Comparison of ENCODE assay signal across 15 cellular contexts in the genomic region with DNA sequence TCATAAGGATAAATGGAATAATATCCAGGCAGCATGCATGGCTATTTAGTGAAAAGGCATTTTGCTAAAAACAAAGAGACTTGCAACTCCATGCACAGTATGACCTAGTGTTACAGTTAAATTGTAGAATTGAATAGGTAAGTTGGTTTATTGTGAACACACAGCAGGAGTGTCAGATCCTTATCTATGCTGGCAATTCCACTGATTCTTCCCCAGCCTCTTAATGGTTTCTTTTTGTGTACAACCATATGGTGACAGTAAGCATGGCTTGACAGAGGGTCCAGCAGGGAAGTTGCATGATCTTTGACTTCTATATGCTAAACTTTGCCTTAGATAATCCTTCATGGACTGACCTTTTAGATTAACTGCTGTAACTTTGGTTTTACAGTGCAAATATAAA.
"Had no signal": no experiment of that assay in that cellular context is flagged by ENCODE, and none has a peak within 500 bp of the region (broad histone marks: within the 10 kb centered on the region; RNA-seq: fewer than 3 reads in every experiment).

No MANE protein-coding gene starts in this region.

- H3K36me3 Mint-ChIP-seq: naive thymus-derived CD4-positive, alpha-beta T cell had no signal

- H3K4me3 ChIP-seq: heart left ventricle, mucosa of descending colon, thoracic aorta had no signal

- ATAC-seq: activated naive CD8-positive, alpha-beta T cell treated with anti-CD3 and anti-CD28 coated beads, Interleukin-2, amount 50 U/mL, for 24 hours; activated T-helper 17 cell treated with anti-CD3 and anti-CD28 coated beads, Interleukin-2, amount 50 U/mL, for 72 hours; heart left ventricle; mucosa of descending colon; naive thymus-derived CD4-positive, alpha-beta T cell had no signal

- H3K27me3 ChIP-seq: heart left ventricle had no signal

- H3K36me3 ChIP-seq: heart left ventricle, thoracic aorta had no signal

- H3K4me1 ChIP-seq: heart left ventricle had no signal

- H3K27ac ChIP-seq: heart left ventricle, thoracic aorta had no signal

- H3K27ac Mint-ChIP-seq: activated naive CD4-positive, alpha-beta T cell treated with anti-CD3 and anti-CD28 coated beads for 36 hours; activated naive CD8-positive, alpha-beta T cell treated with anti-CD3 and anti-CD28 coated beads, Interleukin-2, amount 50 U/mL, for 24 hours; activated T-helper 17 cell treated with anti-CD3 and anti-CD28 coated beads, Interleukin-2, amount 50 U/mL, for 72 hours; naive thymus-derived CD4-positive, alpha-beta T cell had no signal

- H3K4me3 Mint-ChIP-seq: activated naive CD4-positive, alpha-beta T cell treated with anti-CD3 and anti-CD28 coated beads for 36 hours; activated naive CD8-positive, alpha-beta T cell treated with anti-CD3 and anti-CD28 coated beads, Interleukin-2, amount 50 U/mL, for 24 hours; activated T-helper 17 cell treated with anti-CD3 and anti-CD28 coated beads, Interleukin-2, amount 50 U/mL, for 72 hours; naive thymus-derived CD4-positive, alpha-beta T cell had no signal

- H3K4me1 Mint-ChIP-seq: activated naive CD8-positive, alpha-beta T cell treated with anti-CD3 and anti-CD28 coated beads, Interleukin-2, amount 50 U/mL, for 24 hours; activated T-helper 17 cell treated with anti-CD3 and anti-CD28 coated beads, Interleukin-2, amount 50 U/mL, for 72 hours; naive thymus-derived CD4-positive, alpha-beta T cell had no signal

- DNase-seq: activated CD4-positive, alpha-beta T cell treated with anti-CD3 and anti-CD28 coated beads for 1 hour; activated CD4-positive, alpha-beta T cell treated with anti-CD3 and anti-CD28 coated beads, Interleukin-2, amount 50 U/mL, for 48 hours; activated naive CD4-positive, alpha-beta T cell treated with anti-CD3 and anti-CD28 coated beads for 36 hours; activated naive CD8-positive, alpha-beta T cell treated with anti-CD3 and anti-CD28 coated beads, Interleukin-2, amount 50 U/mL, for 24 hours; dermis blood vessel endothelial cell; heart left ventricle; islet precursor cell; mucosa of descending colon; naive thymus-derived CD4-positive, alpha-beta T cell; retina; stimulated activated CD4-positive, alpha-beta T cell treated with anti-CD3 and anti-CD28 coated beads, Interleukin-12 subunit alpha, Interleukin-12 subunit beta, amount 100 ng/mL, for 4 hours; stimulated activated CD4-positive, alpha-beta T cell treated with anti-CD3 and anti-CD28 coated beads, Interleukin-2, amount 100 ng/mL, for 24 hours; T1000 had no signal

- H3K9me3 ChIP-seq: heart left ventricle, thoracic aorta had no signal
